Comparison of ENCODE assay signal across 2 cellular contexts in the genomic region with DNA sequence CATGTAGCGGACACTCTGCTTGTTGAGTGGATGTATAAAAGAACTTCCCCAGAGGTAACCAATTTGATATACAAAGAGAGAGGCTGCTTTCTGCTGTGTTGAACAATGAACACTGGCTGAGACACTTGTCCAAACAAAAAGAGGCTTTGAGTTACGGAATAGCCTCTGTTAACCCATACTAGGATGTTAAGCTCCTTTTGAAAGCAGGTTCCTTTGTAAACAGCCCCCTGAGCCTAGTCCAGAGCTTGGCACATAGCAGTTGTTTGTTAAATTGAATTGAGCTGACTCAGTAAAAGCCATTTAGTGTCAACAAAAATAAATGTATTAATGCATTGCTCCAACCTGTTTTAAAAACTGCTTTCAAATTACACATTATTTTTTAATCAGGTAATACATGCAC.
TF ChIP-seq lines count a peak whose summit lies in the region.

No MANE protein-coding gene starts in this region.

TF ChIP-seq in HepG2, 621 proteins besides CTCF, POLR2A, EP300 and RAD21 (continued from another document and continues in another):
- TF ChIP-seq ZNF160 (CRISPR knock-in tag; IDR thresholded peaks at IDR 0.05): no peak
- TF ChIP-seq MBD4 (IDR thresholded peaks at IDR 0.05; ENCODE audit: borderline replicate concordance, low read length): no peak
- no peak for TF ChIP-seq MTF1 (CRISPR knock-in tag; IDR thresholded peaks at IDR 0.05)
- TF ChIP-seq ZNF253 (CRISPR knock-in tag; IDR thresholded peaks at IDR 0.05; ENCODE audit: borderline replicate concordance): no peak
- TF ChIP-seq, protein P1, sequence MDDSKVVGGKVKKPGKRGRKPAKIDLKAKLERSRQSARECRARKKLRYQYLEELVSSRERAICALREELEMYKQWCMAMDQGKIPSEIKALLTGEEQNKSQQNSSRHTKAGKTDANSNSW (CRISPR knock-in tag; IDR thresholded peaks at IDR 0.05; ENCODE audit: borderline replicate concordance): no peak
- TF ChIP-seq FOXP1 (IDR thresholded peaks at IDR 0.05): no peak
- 0 out of 2 replicates have a peak, but pooled peaks have one; percentile 18 for TF ChIP-seq FOXP1 (CRISPR knock-in tag; IDR thresholded peaks at IDR 0.05)
- no peak for TF ChIP-seq TMF1 (CRISPR knock-in tag; IDR thresholded peaks at IDR 0.05; ENCODE audit: low read depth)
- TF ChIP-seq ZNF614 (CRISPR knock-in tag; IDR thresholded peaks at IDR 0.05; ENCODE audit: borderline replicate concordance): no peak
- TF ChIP-seq, protein P2, sequence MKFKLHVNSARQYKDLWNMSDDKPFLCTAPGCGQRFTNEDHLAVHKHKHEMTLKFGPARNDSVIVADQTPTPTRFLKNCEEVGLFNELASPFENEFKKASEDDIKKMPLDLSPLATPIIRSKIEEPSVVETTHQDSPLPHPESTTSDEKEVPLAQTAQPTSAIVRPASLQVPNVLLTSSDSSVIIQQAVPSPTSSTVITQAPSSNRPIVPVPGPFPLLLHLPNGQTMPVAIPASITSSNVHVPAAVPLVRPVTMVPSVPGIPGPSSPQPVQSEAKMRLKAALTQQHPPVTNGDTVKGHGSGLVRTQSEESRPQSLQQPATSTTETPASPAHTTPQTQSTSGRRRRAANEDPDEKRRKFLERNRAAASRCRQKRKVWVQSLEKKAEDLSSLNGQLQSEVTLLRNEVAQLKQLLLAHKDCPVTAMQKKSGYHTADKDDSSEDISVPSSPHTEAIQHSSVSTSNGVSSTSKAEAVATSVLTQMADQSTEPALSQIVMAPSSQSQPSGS (CRISPR knock-in tag; IDR thresholded peaks at IDR 0.05): no peak
- no peak for TF ChIP-seq ZNF292 (CRISPR knock-in tag; IDR thresholded peaks at IDR 0.05; ENCODE audit: borderline replicate concordance, low read depth)
- TF ChIP-seq, protein P3, sequence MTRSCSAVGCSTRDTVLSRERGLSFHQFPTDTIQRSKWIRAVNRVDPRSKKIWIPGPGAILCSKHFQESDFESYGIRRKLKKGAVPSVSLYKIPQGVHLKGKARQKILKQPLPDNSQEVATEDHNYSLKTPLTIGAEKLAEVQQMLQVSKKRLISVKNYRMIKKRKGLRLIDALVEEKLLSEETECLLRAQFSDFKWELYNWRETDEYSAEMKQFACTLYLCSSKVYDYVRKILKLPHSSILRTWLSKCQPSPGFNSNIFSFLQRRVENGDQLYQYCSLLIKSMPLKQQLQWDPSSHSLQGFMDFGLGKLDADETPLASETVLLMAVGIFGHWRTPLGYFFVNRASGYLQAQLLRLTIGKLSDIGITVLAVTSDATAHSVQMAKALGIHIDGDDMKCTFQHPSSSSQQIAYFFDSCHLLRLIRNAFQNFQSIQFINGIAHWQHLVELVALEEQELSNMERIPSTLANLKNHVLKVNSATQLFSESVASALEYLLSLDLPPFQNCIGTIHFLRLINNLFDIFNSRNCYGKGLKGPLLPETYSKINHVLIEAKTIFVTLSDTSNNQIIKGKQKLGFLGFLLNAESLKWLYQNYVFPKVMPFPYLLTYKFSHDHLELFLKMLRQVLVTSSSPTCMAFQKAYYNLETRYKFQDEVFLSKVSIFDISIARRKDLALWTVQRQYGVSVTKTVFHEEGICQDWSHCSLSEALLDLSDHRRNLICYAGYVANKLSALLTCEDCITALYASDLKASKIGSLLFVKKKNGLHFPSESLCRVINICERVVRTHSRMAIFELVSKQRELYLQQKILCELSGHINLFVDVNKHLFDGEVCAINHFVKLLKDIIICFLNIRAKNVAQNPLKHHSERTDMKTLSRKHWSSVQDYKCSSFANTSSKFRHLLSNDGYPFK (CRISPR knock-in tag; IDR thresholded peaks at IDR 0.05; ENCODE audit: borderline replicate concordance): no peak
- no peak for TF ChIP-seq MED8 (CRISPR knock-in tag; IDR thresholded peaks at IDR 0.05; ENCODE audit: insufficient replicate concordance)
- no peak for TF ChIP-seq ZNF672 (CRISPR knock-in tag; IDR thresholded peaks at IDR 0.05)
- no peak for TF ChIP-seq AKAP8 (CRISPR knock-in tag; IDR thresholded peaks at IDR 0.05)
- TF ChIP-seq ZNF660 (CRISPR knock-in tag; IDR thresholded peaks at IDR 0.05; ENCODE audit: borderline replicate concordance, low read depth): no peak
- no peak for TF ChIP-seq KAT7 (CRISPR knock-in tag; IDR thresholded peaks at IDR 0.05; ENCODE audit: borderline replicate concordance)
- no peak for TF ChIP-seq RXRB (CRISPR knock-in tag; IDR thresholded peaks at IDR 0.05; ENCODE audit: borderline replicate concordance)
- no peak for TF ChIP-seq CBX5 (CRISPR knock-in tag; IDR thresholded peaks at IDR 0.05; ENCODE audit: borderline replicate concordance)
- TF ChIP-seq, protein P4, sequence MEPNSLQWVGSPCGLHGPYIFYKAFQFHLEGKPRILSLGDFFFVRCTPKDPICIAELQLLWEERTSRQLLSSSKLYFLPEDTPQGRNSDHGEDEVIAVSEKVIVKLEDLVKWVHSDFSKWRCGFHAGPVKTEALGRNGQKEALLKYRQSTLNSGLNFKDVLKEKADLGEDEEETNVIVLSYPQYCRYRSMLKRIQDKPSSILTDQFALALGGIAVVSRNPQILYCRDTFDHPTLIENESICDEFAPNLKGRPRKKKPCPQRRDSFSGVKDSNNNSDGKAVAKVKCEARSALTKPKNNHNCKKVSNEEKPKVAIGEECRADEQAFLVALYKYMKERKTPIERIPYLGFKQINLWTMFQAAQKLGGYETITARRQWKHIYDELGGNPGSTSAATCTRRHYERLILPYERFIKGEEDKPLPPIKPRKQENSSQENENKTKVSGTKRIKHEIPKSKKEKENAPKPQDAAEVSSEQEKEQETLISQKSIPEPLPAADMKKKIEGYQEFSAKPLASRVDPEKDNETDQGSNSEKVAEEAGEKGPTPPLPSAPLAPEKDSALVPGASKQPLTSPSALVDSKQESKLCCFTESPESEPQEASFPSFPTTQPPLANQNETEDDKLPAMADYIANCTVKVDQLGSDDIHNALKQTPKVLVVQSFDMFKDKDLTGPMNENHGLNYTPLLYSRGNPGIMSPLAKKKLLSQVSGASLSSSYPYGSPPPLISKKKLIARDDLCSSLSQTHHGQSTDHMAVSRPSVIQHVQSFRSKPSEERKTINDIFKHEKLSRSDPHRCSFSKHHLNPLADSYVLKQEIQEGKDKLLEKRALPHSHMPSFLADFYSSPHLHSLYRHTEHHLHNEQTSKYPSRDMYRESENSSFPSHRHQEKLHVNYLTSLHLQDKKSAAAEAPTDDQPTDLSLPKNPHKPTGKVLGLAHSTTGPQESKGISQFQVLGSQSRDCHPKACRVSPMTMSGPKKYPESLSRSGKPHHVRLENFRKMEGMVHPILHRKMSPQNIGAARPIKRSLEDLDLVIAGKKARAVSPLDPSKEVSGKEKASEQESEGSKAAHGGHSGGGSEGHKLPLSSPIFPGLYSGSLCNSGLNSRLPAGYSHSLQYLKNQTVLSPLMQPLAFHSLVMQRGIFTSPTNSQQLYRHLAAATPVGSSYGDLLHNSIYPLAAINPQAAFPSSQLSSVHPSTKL (CRISPR knock-in tag; IDR thresholded peaks at IDR 0.05): peak; percentile 40; the same call in 1 of the 2 replicates
- TF ChIP-seq CENPT (CRISPR knock-in tag; IDR thresholded peaks at IDR 0.05; ENCODE audit: low read depth): no peak
- no peak for TF ChIP-seq SYNCRIP (IDR thresholded peaks at IDR 0.05; ENCODE audit: insufficient read depth, low read depth, low read length)
- no peak for TF ChIP-seq ZNF510 (CRISPR knock-in tag; IDR thresholded peaks at IDR 0.05; ENCODE audit: low read depth)
- no peak for TF ChIP-seq FOXM1 (CRISPR knock-in tag; IDR thresholded peaks at IDR 0.05)

TF ChIP-seq in H1, 55 proteins besides CTCF, POLR2A, EP300 and RAD21 (continued from another document):
- TF ChIP-seq TBP (IDR thresholded peaks at IDR 0.05; ENCODE audit: low read depth, low read length) (no peak), KDM1A (IDR thresholded peaks at IDR 0.05; ENCODE audit: borderline replicate concordance, low read length) (peak; percentile 56; the same call in 1 of the 2 replicates), NRF1 (IDR thresholded peaks at IDR 0.05; ENCODE audit: low read depth, low read length) (no peak), SIRT6 (IDR thresholded peaks at IDR 0.05; ENCODE audit: low read length) (no peak), MAFK (IDR thresholded peaks at IDR 0.05; ENCODE audit: low read depth, low read length) (peak; percentile 22; the same call in 1 of the 2 replicates), JUN (IDR thresholded peaks at IDR 0.05; ENCODE audit: low read depth, low read length) (no peak), JUND (IDR thresholded peaks at IDR 0.05; ENCODE audit: low read length) (no peak), GABPA (IDR thresholded peaks at IDR 0.05; ENCODE audit: borderline replicate concordance, insufficient read depth, low read length) (no peak), EZH2 (IDR thresholded peaks at IDR 0.05; ENCODE audit: low read depth, low read length, severe bottlenecking) (no peak), HDAC6 (IDR thresholded peaks at IDR 0.05; ENCODE audit: low read depth, low read length) (no peak), TCF12 (IDR thresholded peaks at IDR 0.05; ENCODE audit: low read depth, low read length) (0 out of 2 replicates have a peak, but pooled peaks have one; percentile 21), SAP30 (IDR thresholded peaks at IDR 0.05; ENCODE audit: insufficient read depth, insufficient replicate concordance, low read length) (no peak), CHD1 (IDR thresholded peaks at IDR 0.05; ENCODE audit: low read depth, low read length) (no peak), PHF8 (conservative IDR thresholded peaks at IDR 0.05; ENCODE audit: low read depth, low read length) (no peak), GTF2F1 (IDR thresholded peaks at IDR 0.05; ENCODE audit: borderline replicate concordance, low read depth, low read length) (no peak), HDAC2 (IDR thresholded peaks at IDR 0.05; ENCODE audit: borderline replicate concordance in 1 of 2, low read depth in 2 of 2, low read length in 2 of 2) (no peak), BACH1 (IDR thresholded peaks at IDR 0.05; ENCODE audit: low read length) (no peak), ASH2L (IDR thresholded peaks at IDR 0.05; ENCODE audit: low read length) (peak; percentile 43), YY1 (IDR thresholded peaks at IDR 0.05; ENCODE audit: low read depth, low read length) (no peak), KDM5A (IDR thresholded peaks at IDR 0.05; ENCODE audit: low read length) (no peak), CEBPB (IDR thresholded peaks at IDR 0.05; ENCODE audit: low read depth, low read length) (no peak), CBX8 (IDR thresholded peaks at IDR 0.05; ENCODE audit: borderline replicate concordance, low read depth, low read length) (no peak)
- TF ChIP-seq, protein P5, sequence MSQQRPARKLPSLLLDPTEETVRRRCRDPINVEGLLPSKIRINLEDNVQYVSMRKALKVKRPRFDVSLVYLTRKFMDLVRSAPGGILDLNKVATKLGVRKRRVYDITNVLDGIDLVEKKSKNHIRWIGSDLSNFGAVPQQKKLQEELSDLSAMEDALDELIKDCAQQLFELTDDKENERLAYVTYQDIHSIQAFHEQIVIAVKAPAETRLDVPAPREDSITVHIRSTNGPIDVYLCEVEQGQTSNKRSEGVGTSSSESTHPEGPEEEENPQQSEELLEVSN (IDR thresholded peaks at IDR 0.05): no peak
- TF ChIP-seq, protein P6, sequence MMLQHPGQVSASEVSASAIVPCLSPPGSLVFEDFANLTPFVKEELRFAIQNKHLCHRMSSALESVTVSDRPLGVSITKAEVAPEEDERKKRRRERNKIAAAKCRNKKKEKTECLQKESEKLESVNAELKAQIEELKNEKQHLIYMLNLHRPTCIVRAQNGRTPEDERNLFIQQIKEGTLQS (IDR thresholded peaks at IDR 0.05; ENCODE audit: insufficient read depth, low read depth, low read length): no peak
- TF ChIP-seq, protein P7, sequence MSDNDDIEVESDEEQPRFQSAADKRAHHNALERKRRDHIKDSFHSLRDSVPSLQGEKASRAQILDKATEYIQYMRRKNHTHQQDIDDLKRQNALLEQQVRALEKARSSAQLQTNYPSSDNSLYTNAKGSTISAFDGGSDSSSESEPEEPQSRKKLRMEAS (IDR thresholded peaks at IDR 0.05): no peak
